Comparison of ENCODE assay signal across 8 cellular contexts in the genomic region with DNA sequence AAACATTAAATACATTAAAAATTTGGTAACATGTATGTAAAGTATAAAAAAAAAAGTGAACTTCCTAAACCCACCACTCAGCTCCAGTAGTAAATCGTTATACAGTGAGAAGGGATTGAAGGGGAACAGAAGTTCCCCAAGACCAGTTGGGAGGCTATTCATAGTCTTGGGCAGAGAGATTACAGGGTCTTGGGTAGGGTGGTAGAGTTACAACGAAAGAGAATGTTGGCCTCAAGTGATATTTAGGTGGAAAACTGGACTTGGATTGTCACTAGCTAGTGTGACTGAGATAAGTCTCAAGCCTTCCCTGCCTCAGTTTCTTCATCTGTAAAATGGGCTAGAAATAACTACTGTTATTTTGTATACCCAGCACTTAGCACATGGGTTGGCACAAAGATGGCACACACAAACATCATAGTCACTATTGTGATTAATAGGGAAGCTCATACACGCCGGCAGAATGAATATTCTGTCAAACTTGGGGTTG. TPM values are rescaled to one million over a fixed set of nuclear protein-coding genes. Genes with fewer than 3 reads are reported as not detected.
DNase-seq lines count a peak whose midpoint lies in the region; ATAC-seq and TF ChIP-seq lines count a peak whose summit lies in the region.

No MANE protein-coding gene starts in this region.

- intact Hi-C loops in activated CD4-positive, alpha-beta T cell treated with anti-CD3 and anti-CD28 coated beads for 36 hours (cut with DNase I, micrococcal nuclease): loop anchor here (1.0 to 10.0 kb wide), 7 partner anchors 60 to 598 kb away; partner anchors contain the start of genes ABCF3 (in 1 of the 2) and MCCC1 (in 1 of the 2)

- H3K27ac ChIP-seq in layer of hippocampus (ENCODE audit: low read depth, low read length): peak overlapping the region; percentile 63
- peak overlapping the region in 1 of 2 donors; percentile 27 for H3K27ac ChIP-seq in thoracic aorta

- H3K9me3 Mint-ChIP-seq in activated CD4-positive, alpha-beta T cell treated with anti-CD3 and anti-CD28 coated beads for 36 hours (ENCODE audit: low read depth): no peaks in the 10 kb centered on the region
- H3K9me3 Mint-ChIP-seq in activated naive CD4-positive, alpha-beta T cell treated with anti-CD3 and anti-CD28 coated beads, Interleukin-2, amount 50 U/mL, for 72 hours: no peaks in the 10 kb centered on the region

- no peak for TF ChIP-seq CTCF in thoracic aorta (IDR thresholded peaks at IDR 0.05)

- POLR2A ChIA-PET in activated CD4-positive, alpha-beta T cell treated with anti-CD3 and anti-CD28 coated beads for 36 hours (lab: Charles Lee): interaction anchor here (0.8 to 1.7 kb wide), 5 partner anchors 15 to 184 kb away, joined by 3 to 19 read pairs (median 4); partner anchors contain the start of gene KLHL24

- H3K27me3 ChIP-seq in layer of hippocampus (ENCODE audit: control insufficient read depth, insufficient read depth, low read length): no peaks in the 10 kb centered on the region
- H3K27me3 ChIP-seq in thoracic aorta (replicated peaks; ENCODE audit: insufficient read depth): no peaks in the 10 kb centered on the region

- peaks cover 15 to 23% of the 10 kb centered on the region in 2 donors for H3K4me1 ChIP-seq in thoracic aorta (ENCODE audit: control insufficient read depth in 1 of 2, low read depth in 2 of 2)

- CTCF ChIA-PET in activated CD4-positive, alpha-beta T cell treated with anti-CD3 and anti-CD28 coated beads for 36 hours (lab: Charles Lee): interaction anchor here (0.7 to 1.3 kb wide), 5 partner anchors 60 to 276 kb away, joined by 3 to 4 read pairs (median 4); partner anchors contain the start of gene KLHL24

- H3K4me3 ChIP-seq in thoracic aorta: peak overlapping the region; percentile 84

- peaks cover 25% of the 10 kb centered on the region for H3K36me3 Mint-ChIP-seq in activated CD4-positive, alpha-beta T cell treated with anti-CD3 and anti-CD28 coated beads for 36 hours (ENCODE audit: low read depth)
- peaks cover 20 to 30% of the 10 kb centered on the region in 2 donors for H3K36me3 Mint-ChIP-seq in activated naive CD4-positive, alpha-beta T cell treated with anti-CD3 and anti-CD28 coated beads, Interleukin-2, amount 50 U/mL, for 72 hours

- peak; percentile 3 for ATAC-seq in activated CD4-positive, alpha-beta T cell treated with anti-CD3 and anti-CD28 coated beads for 36 hours
- ATAC-seq in activated naive CD4-positive, alpha-beta T cell treated with anti-CD3 and anti-CD28 coated beads, Interleukin-2, amount 50 U/mL, for 72 hours: peak in 1 of 2 donors; percentile 1
- no peak for ATAC-seq in thoracic aorta (ENCODE audit: insufficient number of reproducible peaks, low FRiP score, low read depth)

- no peaks in the 10 kb centered on the region for H3K27me3 Mint-ChIP-seq in activated CD4-positive, alpha-beta T cell treated with anti-CD3 and anti-CD28 coated beads for 36 hours

- H3K27ac Mint-ChIP-seq in activated CD4-positive, alpha-beta T cell treated with anti-CD3 and anti-CD28 coated beads for 36 hours: peak overlapping the region; percentile 89
- peak overlapping the region; percentile 86 to 92 for H3K27ac Mint-ChIP-seq in activated naive CD4-positive, alpha-beta T cell treated with anti-CD3 and anti-CD28 coated beads, Interleukin-2, amount 50 U/mL, for 72 hours

- H3K36me3 ChIP-seq in thoracic aorta: no peaks in the 10 kb centered on the region

- peak overlapping the region; percentile 91 for H3K4me3 Mint-ChIP-seq in activated CD4-positive, alpha-beta T cell treated with anti-CD3 and anti-CD28 coated beads for 36 hours

- peaks cover 31% of the 10 kb centered on the region for H3K4me1 Mint-ChIP-seq in activated CD4-positive, alpha-beta T cell treated with anti-CD3 and anti-CD28 coated beads for 36 hours

- no peak for DNase-seq in activated CD4-positive, alpha-beta T cell treated with anti-CD3 and anti-CD28 coated beads for 36 hours
- DNase-seq in activated CD4-positive, alpha-beta T cell treated with anti-CD3 and anti-CD28 coated beads, Interleukin-2, amount 50 U/mL, for 48 hours: no peak
- DNase-seq in activated naive CD4-positive, alpha-beta T cell treated with anti-CD3 and anti-CD28 coated beads, Interleukin-2, amount 50 U/mL, for 72 hours (ENCODE audit: low spot score in 2 of 2): no peak
- DNase-seq in thoracic aorta (ENCODE audit: low spot score) (no peak), NCI-H510A (lab: John Stamatoyannopoulos, UW) (no peak), DMS 273 treated with DMSO at 0.1 percent for 48 hours (lab: John Stamatoyannopoulos, UW) (no peak), DMS114 treated with DMSO at 0.1 percent for 48 hours (lab: John Stamatoyannopoulos, UW; ENCODE audit: unreplicated experiment) (no peak)

- no peaks in the 10 kb centered on the region for H3K9me3 ChIP-seq in thoracic aorta

RNA-seq across cellular contexts. Expression of gene YEATS2, which starts 0.4 kb away (rescaled TPM):
- 10 to 100 TPM; 59.4 to 73.9 TPM for total RNA-seq in activated CD4-positive, alpha-beta T cell treated with anti-CD3 and anti-CD28 coated beads for 36 hours
- 10 to 100 TPM; 43.3 to 82.2 TPM for total RNA-seq in activated naive CD4-positive, alpha-beta T cell treated with anti-CD3 and anti-CD28 coated beads, Interleukin-2, amount 50 U/mL, for 72 hours
- 10 to 100 TPM; 25.3 to 34.2 TPM for total RNA-seq in thoracic aorta
